24 cellular contexts compared by ENCODE assay signal in the genomic region with DNA sequence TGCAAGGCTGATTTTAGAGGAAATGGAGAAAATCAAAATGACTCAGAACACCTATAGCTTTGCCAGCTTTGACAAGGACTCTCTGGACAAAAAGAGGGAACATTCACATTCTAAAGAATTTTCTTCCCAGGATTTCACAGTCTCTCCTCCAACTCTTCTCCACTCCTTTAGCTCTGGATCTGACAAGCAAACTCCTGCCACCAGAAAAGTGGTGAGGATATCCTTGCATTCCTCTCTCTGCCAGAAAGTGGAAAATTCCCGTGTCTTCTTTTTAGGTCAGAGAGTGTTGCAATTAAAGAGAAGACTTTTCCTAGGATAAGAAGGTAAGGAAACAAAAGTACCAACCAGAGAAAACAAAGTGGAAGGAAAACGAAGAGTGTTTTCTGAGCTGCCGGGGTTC. TPM values are rescaled to one million over a fixed set of nuclear protein-coding genes. Genes with fewer than 3 reads are reported as not detected.
"Had no signal": no experiment of that assay in that cellular context is flagged by ENCODE, and none has a peak within 500 bp of the region (broad histone marks: within the 10 kb centered on the region; RNA-seq: fewer than 3 reads in every experiment).

No MANE protein-coding gene starts in this region.

- H3K9me3 Mint-ChIP-seq: activated T-helper 1 cell treated with anti-CD3 and anti-CD28 coated beads, Interleukin-12 subunit alpha, Interleukin-12 subunit beta, Interleukin-2, Interleukin-4 antibody, amounts not matched to agents 30 ng/mL and 10 ng/mL and 1 ng/mL, durations not matched to agents 14 hours and 24 hours and 36 hours; central memory CD8-positive, alpha-beta T cell; stimulated activated naive CD8-positive, alpha-beta T cell treated with anti-CD3 and anti-CD28 coated beads, Interleukin-15, amount 100 ng/mL, for 72 hours had no signal

- DNase-seq: activated CD4-positive, alpha-beta T cell treated with anti-CD3 and anti-CD28 coated beads for 1 hour; activated CD4-positive, alpha-beta T cell treated with anti-CD3 and anti-CD28 coated beads, Interleukin-2, amount 50 U/mL, for 4 hours; activated gamma-delta T cell treated with Interleukin-2 at 50 U/mL for 16 hours; amygdala; cortex of kidney; erythroblast; foreskin melanocyte; glutamatergic neuron; kidney; left lung; mammary epithelial cell; right lobe of liver; stimulated activated CD4-positive, alpha-beta T cell treated with anti-CD3 and anti-CD28 coated beads, Interleukin-4, amount 100 ng/mL, for 1 hour; stimulated activated naive CD8-positive, alpha-beta T cell treated with anti-CD3 and anti-CD28 coated beads, Interleukin-15, amount 100 ng/mL, for 72 hours; SW 1271; T-helper 2 cell; transverse colon; WERI-Rb-1 had no signal

- H3K4me3 Mint-ChIP-seq: activated naive CD8-positive, alpha-beta T cell; activated T-helper 1 cell treated with anti-CD3 and anti-CD28 coated beads, Interleukin-12 subunit alpha, Interleukin-12 subunit beta, Interleukin-2, Interleukin-4 antibody, amounts not matched to agents 30 ng/mL and 10 ng/mL and 1 ng/mL, durations not matched to agents 14 hours and 24 hours and 36 hours; central memory CD8-positive, alpha-beta T cell; stimulated activated naive CD8-positive, alpha-beta T cell treated with anti-CD3 and anti-CD28 coated beads, Interleukin-15, amount 100 ng/mL, for 72 hours had no signal

- ATAC-seq: left lung; right lobe of liver; stimulated activated naive CD8-positive, alpha-beta T cell treated with anti-CD3 and anti-CD28 coated beads, Interleukin-15, amount 100 ng/mL, for 72 hours had no signal

- H3K27ac Mint-ChIP-seq: activated naive CD8-positive, alpha-beta T cell; activated T-helper 1 cell treated with anti-CD3 and anti-CD28 coated beads, Interleukin-12 subunit alpha, Interleukin-12 subunit beta, Interleukin-2, Interleukin-4 antibody, amounts not matched to agents 30 ng/mL and 10 ng/mL and 1 ng/mL, durations not matched to agents 14 hours and 24 hours and 36 hours; stimulated activated naive CD8-positive, alpha-beta T cell treated with anti-CD3 and anti-CD28 coated beads, Interleukin-15, amount 100 ng/mL, for 72 hours had no signal

- H3K27me3 ChIP-seq: right lobe of liver, suprapubic skin, vagina had no signal

- H3K36me3 ChIP-seq: left lung, right lobe of liver, suprapubic skin, transverse colon, vagina, WERI-Rb-1 had no signal

- H3K4me1 ChIP-seq: right lobe of liver had no signal

- H3K4me1 Mint-ChIP-seq: central memory CD8-positive, alpha-beta T cell had no signal

- H3K9me3 ChIP-seq: left lung, right lobe of liver, suprapubic skin, transverse colon, vagina had no signal

- H3K27ac ChIP-seq: left lung, right lobe of liver, transverse colon, vagina, WERI-Rb-1 had no signal

- H3K4me3 ChIP-seq: left lung, right lobe of liver, suprapubic skin, transverse colon, vagina had no signal

- H3K36me3 Mint-ChIP-seq: activated naive CD8-positive, alpha-beta T cell had no signal

RNA-seq across cellular contexts. Expression of a gene that starts 16.1 kb away (rescaled TPM):
- total RNA-seq: activated CD8-positive, alpha-beta memory T cell treated with anti-CD3 and anti-CD28 coated beads for 36 hours had no signal
